In genomic region chr9:89719202-89719601, GRCh38 we compare ENCODE assay signal across 19 cellular contexts.
DNase-seq lines count a peak whose midpoint lies in the region; ATAC-seq and TF ChIP-seq lines count a peak whose summit lies in the region.
"Had no signal": no experiment of that assay in that cellular context is flagged by ENCODE, and none has a peak within 500 bp of the region (broad histone marks: within the 10 kb centered on the region; RNA-seq: fewer than 3 reads in every experiment).

No MANE protein-coding gene starts in this region.

- POLR2A ChIA-PET in activated CD4-positive, alpha-beta T cell treated with anti-CD3 and anti-CD28 coated beads, Interleukin-2, amount 10 ng/mL, durations not matched to agents 7 days and 5 days (lab: Charles Lee): no interaction called here

- no peak overlapping the region for H3K27ac Mint-ChIP-seq in stimulated activated memory B cell treated with anti-CD40 and anti-IgM and Interleukin-4, amounts not matched to agents 10 μg/mL and 1 μg/mL and 100 μg/mL, for 72 hours
- H3K27ac Mint-ChIP-seq in activated CD4-positive, alpha-beta T cell treated with anti-CD3 and anti-CD28 coated beads, Interleukin-2, amount 10 ng/mL, durations not matched to agents 7 days and 5 days: no peak overlapping the region

- no peak for TF ChIP-seq CTCF in fibroblast of villous mesenchyme (IDR thresholded peaks at IDR 0.05; ENCODE audit: insufficient read depth, low read depth, low read length)
- no peak for TF ChIP-seq CTCF in GM10266 (IDR thresholded peaks at IDR 0.05; ENCODE audit: control insufficient read depth, insufficient read depth, low read depth, missing control alignments)

- CTCF ChIA-PET in activated CD4-positive, alpha-beta T cell treated with anti-CD3 and anti-CD28 coated beads, Interleukin-2, amount 10 ng/mL, durations not matched to agents 7 days and 5 days (lab: Charles Lee): interaction anchor here (0.9 to 2.5 kb wide), 2 partner anchors 9 to 121 kb away, joined by 3 to 8 read pairs; no protein-coding TSS in a partner anchor

- no peaks in the 10 kb centered on the region for H3K27me3 Mint-ChIP-seq in stimulated activated memory B cell treated with anti-CD40 and anti-IgM and Interleukin-4, amounts not matched to agents 10 μg/mL and 1 μg/mL and 100 μg/mL, for 72 hours
- H3K27me3 Mint-ChIP-seq in activated CD4-positive, alpha-beta T cell treated with anti-CD3 and anti-CD28 coated beads, Interleukin-2, amount 10 ng/mL, durations not matched to agents 7 days and 5 days: no peaks in the 10 kb centered on the region

- H3K4me1 Mint-ChIP-seq in stimulated activated memory B cell treated with anti-CD40 and anti-IgM and Interleukin-4, amounts not matched to agents 10 μg/mL and 1 μg/mL and 100 μg/mL, for 72 hours: peaks cover 9% of the 10 kb centered on the region
- H3K4me1 Mint-ChIP-seq in activated CD4-positive, alpha-beta T cell treated with anti-CD3 and anti-CD28 coated beads, Interleukin-2, amount 10 ng/mL, durations not matched to agents 7 days and 5 days: peaks cover 25% of the 10 kb centered on the region

- H3K36me3 Mint-ChIP-seq in stimulated activated memory B cell treated with anti-CD40 and anti-IgM and Interleukin-4, amounts not matched to agents 10 μg/mL and 1 μg/mL and 100 μg/mL, for 72 hours: no peaks in the 10 kb centered on the region
- H3K36me3 Mint-ChIP-seq in activated CD4-positive, alpha-beta T cell treated with anti-CD3 and anti-CD28 coated beads, Interleukin-2, amount 10 ng/mL, durations not matched to agents 7 days and 5 days (ENCODE audit: low read depth): peaks cover 2% of the 10 kb centered on the region
- H3K36me3 Mint-ChIP-seq: CD14-positive monocyte had no signal

- H3K4me3 Mint-ChIP-seq in stimulated activated memory B cell treated with anti-CD40 and anti-IgM and Interleukin-4, amounts not matched to agents 10 μg/mL and 1 μg/mL and 100 μg/mL, for 72 hours: no peak overlapping the region
- no peak overlapping the region for H3K4me3 Mint-ChIP-seq in activated CD4-positive, alpha-beta T cell treated with anti-CD3 and anti-CD28 coated beads, Interleukin-2, amount 10 ng/mL, durations not matched to agents 7 days and 5 days
- H3K4me3 Mint-ChIP-seq: CD14-positive monocyte had no signal

- ATAC-seq in Right ventricle myocardium inferior: peak; percentile 60
- ATAC-seq in stimulated activated memory B cell treated with anti-CD40 and anti-IgM and Interleukin-4, amounts not matched to agents 10 μg/mL and 1 μg/mL and 100 μg/mL, for 72 hours: no peak
- no peak for ATAC-seq in GM18517 (IDR thresholded peaks at IDR 0.05; ENCODE audit: unreplicated experiment)

- DNase-seq in Right ventricle myocardium inferior (ENCODE audit: missing footprints): no peak
- DNase-seq in cardiac septum (ENCODE audit: low spot score): no peak
- peak; percentile 40 for DNase-seq in fibroblast of villous mesenchyme (ENCODE audit: low read depth)
- DNase-seq in islet precursor cell: peak; percentile 72
- DNase-seq in GM10266 (ENCODE audit: extremely low spot score): no peak
- DNase-seq in activated CD4-positive, alpha-beta T cell treated with anti-CD3 and anti-CD28 coated beads, Interleukin-2, amount 10 ng/mL, durations not matched to agents 7 days and 5 days: no peak
- DNase-seq: COR-L47, DMS153, EL, IMR-90, NCI-H1417 treated with DMSO at 0.1 percent for 48 hours, NCI-H2029, NCI-H510A, NCI-H82 had no signal

- peaks cover 4% of the 10 kb centered on the region for H3K9me3 Mint-ChIP-seq in stimulated activated memory B cell treated with anti-CD40 and anti-IgM and Interleukin-4, amounts not matched to agents 10 μg/mL and 1 μg/mL and 100 μg/mL, for 72 hours
- peaks cover 4% of the 10 kb centered on the region for H3K9me3 Mint-ChIP-seq in activated CD4-positive, alpha-beta T cell treated with anti-CD3 and anti-CD28 coated beads, Interleukin-2, amount 10 ng/mL, durations not matched to agents 7 days and 5 days

- H3K4me3 ChIP-seq in fibroblast of villous mesenchyme (ENCODE audit: low read depth, low read length): no peak overlapping the region
- H3K4me3 ChIP-seq: HAP-1, Peyer's patch had no signal

- intact Hi-C loops in Right ventricle myocardium inferior (cut with DNase I): no loop called here
- intact Hi-C loops in cardiac septum (cut with DNase I): no loop called here

Comparison
In these comparisons a context has a peak if more than half of its experiments do, and no peak if none do; other contexts are left out.
1. DNase-seq: peak in fibroblast of villous mesenchyme (single experiment) and islet precursor cell (single experiment); none in Right ventricle myocardium inferior (single experiment), cardiac septum (single experiment), GM10266 (single experiment) and activated CD4-positive, alpha-beta T cell treated with anti-CD3 and anti-CD28 coated beads, Interleukin-2, amount 10 ng/mL, durations not matched to agents 7 days and 5 days (single experiment).